Comparison of ENCODE assay signal across 25 cellular contexts in the genomic region with DNA sequence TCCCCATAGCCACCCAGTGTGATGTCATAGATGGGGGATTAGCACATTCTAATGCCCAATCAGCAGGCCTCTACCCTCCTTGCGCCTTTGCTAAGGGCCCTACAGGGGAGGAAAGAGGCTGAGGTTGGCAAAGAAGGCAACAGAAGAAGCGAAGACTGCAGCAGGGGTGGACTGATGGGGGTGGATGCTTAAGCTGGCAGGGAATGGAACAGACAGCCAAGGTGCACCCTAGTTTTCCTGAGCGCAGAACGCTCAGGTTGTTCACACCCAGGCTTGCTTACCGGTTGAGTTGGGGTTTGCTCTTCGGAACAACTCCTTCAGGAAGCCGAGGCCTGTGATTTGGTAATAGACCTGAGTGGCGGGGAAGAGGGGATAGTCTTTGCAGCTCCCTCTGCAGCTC. TPM values are rescaled to one million over a fixed set of nuclear protein-coding genes. Genes with fewer than 3 reads are reported as not detected.
"Had no signal": no experiment of that assay in that cellular context is flagged by ENCODE, and none has a peak within 500 bp of the region (broad histone marks: within the 10 kb centered on the region; RNA-seq: fewer than 3 reads in every experiment).

No MANE protein-coding gene starts in this region.

- H3K4me3 Mint-ChIP-seq: activated naive CD8-positive, alpha-beta T cell treated with anti-CD3 and anti-CD28 coated beads for 36 hours; effector memory CD8-positive, alpha-beta T cell; naive thymus-derived CD8-positive, alpha-beta T cell; stimulated activated naive CD8-positive, alpha-beta T cell treated with anti-CD3 and anti-CD28 coated beads, Interleukin-15, Interleukin-2, amounts not matched to agents 100 ng/mL and 50 ng/mL, for 24 hours; T-helper 1 cell treated with Interleukin-12 subunit alpha and Interleukin-12 subunit beta and Interleukin-4 antibody, amounts not matched to agents 30 μg/mL and 1 μg/mL, for 36 hours; WTC11 had no signal

- H3K9me3 Mint-ChIP-seq: activated naive CD8-positive, alpha-beta T cell treated with anti-CD3 and anti-CD28 coated beads for 36 hours; activated T-helper 2 cell treated with anti-CD3 and anti-CD28 coated beads, Interferon-gamma antibody, Interleukin-2, Interleukin-4, amounts not matched to agents 10 μg/mL and 5 μg/mL and 100 μg/mL, durations not matched to agents 14 hours and 24 hours and 36 hours; effector memory CD8-positive, alpha-beta T cell; naive thymus-derived CD8-positive, alpha-beta T cell; stimulated activated naive CD8-positive, alpha-beta T cell treated with anti-CD3 and anti-CD28 coated beads, Interleukin-15, Interleukin-2, amounts not matched to agents 100 ng/mL and 50 ng/mL, for 24 hours; T-helper 1 cell treated with Interleukin-12 subunit alpha and Interleukin-12 subunit beta and Interleukin-4 antibody, amounts not matched to agents 30 μg/mL and 1 μg/mL, for 36 hours; WTC11 had no signal

- H3K4me1 Mint-ChIP-seq: naive thymus-derived CD8-positive, alpha-beta T cell had no signal

- H3K9me3 ChIP-seq: ascending aorta, heart left ventricle, right lobe of liver, SK-N-SH, thoracic aorta had no signal

- H3K4me3 ChIP-seq: ascending aorta, heart left ventricle, right lobe of liver, thoracic aorta had no signal

- DNase-seq: activated CD4-positive, alpha-beta T cell treated with anti-CD3 and anti-CD28 coated beads for 1 hour; activated CD8-positive, alpha-beta memory T cell treated with anti-CD3 and anti-CD28 coated beads, Interleukin-2, amount 50 U/mL, for 4 hours; activated naive CD4-positive, alpha-beta T cell; activated naive CD8-positive, alpha-beta T cell treated with anti-CD3 and anti-CD28 coated beads for 36 hours; activated T-cell treated with anti-CD3 and anti-CD28 coated beads, Interleukin-2, amount 50 U/mL, for 1 hour; brain microvascular endothelial cell; cortex of kidney; effector memory CD8-positive, alpha-beta T cell; heart left ventricle; hypothalamus; naive thymus-derived CD8-positive, alpha-beta T cell; right lobe of liver; SK-N-SH; stimulated activated CD4-positive, alpha-beta T cell treated with anti-CD3 and anti-CD28 coated beads, Interleukin-12 subunit alpha, Interleukin-12 subunit beta, amount 100 ng/mL, for 4 hours; stimulated activated CD4-positive, alpha-beta T cell treated with anti-CD3 and anti-CD28 coated beads, Interleukin-4, amount 100 ng/mL, for 1 hour; SW 1271; T1000; trophoblast cell had no signal

- H3K27me3 ChIP-seq: ascending aorta, brain microvascular endothelial cell, heart left ventricle, right lobe of liver had no signal

- ATAC-seq: effector memory CD8-positive, alpha-beta T cell; heart left ventricle; naive thymus-derived CD8-positive, alpha-beta T cell; right lobe of liver; WTC11 had no signal

- H3K27me3 Mint-ChIP-seq: activated naive CD8-positive, alpha-beta T cell treated with anti-CD3 and anti-CD28 coated beads for 36 hours; effector memory CD8-positive, alpha-beta T cell; naive thymus-derived CD8-positive, alpha-beta T cell; stimulated activated naive CD8-positive, alpha-beta T cell treated with anti-CD3 and anti-CD28 coated beads, Interleukin-15, Interleukin-2, amounts not matched to agents 100 ng/mL and 50 ng/mL, for 24 hours had no signal

- H3K27ac ChIP-seq: ascending aorta, brain microvascular endothelial cell, heart left ventricle, right lobe of liver, thoracic aorta had no signal

- H3K27ac Mint-ChIP-seq: activated naive CD8-positive, alpha-beta T cell treated with anti-CD3 and anti-CD28 coated beads for 36 hours; activated T-helper 2 cell treated with anti-CD3 and anti-CD28 coated beads, Interferon-gamma antibody, Interleukin-2, Interleukin-4, amounts not matched to agents 10 μg/mL and 5 μg/mL and 100 μg/mL, durations not matched to agents 14 hours and 24 hours and 36 hours; stimulated activated naive CD8-positive, alpha-beta T cell treated with anti-CD3 and anti-CD28 coated beads, Interleukin-15, Interleukin-2, amounts not matched to agents 100 ng/mL and 50 ng/mL, for 24 hours; T-helper 1 cell treated with Interleukin-12 subunit alpha and Interleukin-12 subunit beta and Interleukin-4 antibody, amounts not matched to agents 30 μg/mL and 1 μg/mL, for 36 hours; WTC11 had no signal

RNA-seq across cellular contexts. Expression of a gene that starts 30.1 kb away (rescaled TPM):
- total RNA-seq: activated CD8-positive, alpha-beta memory T cell treated with anti-CD3 and anti-CD28 coated beads for 36 hours; activated naive CD8-positive, alpha-beta T cell treated with anti-CD3 and anti-CD28 coated beads for 36 hours; activated T-helper 2 cell treated with anti-CD3 and anti-CD28 coated beads, Interferon-gamma antibody, Interleukin-2, Interleukin-4, amounts not matched to agents 10 μg/mL and 5 μg/mL and 100 μg/mL, durations not matched to agents 14 hours and 24 hours and 36 hours; ascending aorta; naive thymus-derived CD8-positive, alpha-beta T cell; right lobe of liver; thoracic aorta had no signal
